8 cellular contexts compared by ENCODE assay signal in genomic region chr16:4371481-4372314, GRCh38. TPM values are rescaled to one million over a fixed set of nuclear protein-coding genes. Genes with fewer than 3 reads are reported as not detected.
DNase-seq lines count a peak whose midpoint lies in the region; ATAC-seq, FAIRE-seq and TF ChIP-seq lines count a peak whose summit lies in the region.

Gene VASN (plus strand): TSS chr16:4371848. CDS start chr16:4380878, 9,030 bp downstream.

- no peaks in the 10 kb centered on the region for H3K9me3 Mint-ChIP-seq in CD14-positive monocyte

- 3% methylated on average over 45 to 51 of the region's 86 CpGs for WGBS in GM23248 (ENCODE audit: low coverage in 1 of 2, low lambda C conversion rate in 2 of 2, missing lambda C conversion rate in 2 of 2), 2 experiments

- H3K36me3 Mint-ChIP-seq in CD14-positive monocyte = peaks cover 14 to 43% of the 10 kb centered on the region in 2 donors

- H3K4me1 ChIP-seq in GM23248 (ENCODE audit: insufficient read depth) (peaks cover 44% of the 10 kb centered on the region), neuron (ENCODE audit: insufficient read depth, low read length) (peaks cover 37% of the 10 kb centered on the region), stomach smooth muscle (ENCODE audit: control insufficient read depth, insufficient read depth, low read length) (peaks cover 59% of the 10 kb centered on the region)

- intact Hi-C loops in CD14-positive monocyte (cut with micrococcal nuclease) = no loop called here

- FAIRE-seq in frontal cortex (lab: Jason Lieb, UNC) = no peak

- no peaks in the 10 kb centered on the region for H3K27me3 ChIP-seq in GM23248 (replicated peaks; ENCODE audit: insufficient read depth)
- H3K27me3 ChIP-seq in neuron (ENCODE audit: insufficient read depth, low read length) = no peaks in the 10 kb centered on the region
- H3K27me3 ChIP-seq in stomach smooth muscle (ENCODE audit: control insufficient read depth in 1 of 2, insufficient read depth in 2 of 2, low read length in 2 of 2) = no peaks in the 10 kb centered on the region

- peak within 1 kb of the TSS; percentile 100 for H3K4me3 ChIP-seq in GM23248
- H3K4me3 ChIP-seq in neuron (ENCODE audit: low read length) = peak within 1 kb of the TSS; percentile 47
- peak within 1 kb of the TSS; percentile 74 to 78 for H3K4me3 ChIP-seq in stomach smooth muscle (ENCODE audit: low read length in 2 of 2)

- H3K4me3 Mint-ChIP-seq in CD14-positive monocyte = peak within 1 kb of the TSS; percentile 70 to 88

- H3K4me2 ChIP-seq in GM23248 (ENCODE audit: unreplicated experiment) = peak within 1 kb of the TSS; percentile 97

- H3F3A ChIP-seq in GM23248 (ENCODE audit: insufficient read depth) = peaks cover 42% of the 10 kb centered on the region

- H3K79me2 ChIP-seq in GM23248 (ENCODE audit: insufficient read depth) = peaks cover 49% of the 10 kb centered on the region

- in situ Hi-C loops in GM23248 (cut with MboI) = no loop called here

- H3K4me1 Mint-ChIP-seq in CD14-positive monocyte = peaks cover 25% of the 10 kb centered on the region

- H4K20me1 ChIP-seq in GM23248 (ENCODE audit: insufficient read depth) = no peaks in the 10 kb centered on the region

- ATAC-seq in GM19467 (IDR thresholded peaks at IDR 0.05; ENCODE audit: unreplicated experiment) = no peak

- DNase-seq in CD14-positive monocyte (ENCODE audit: low spot score) = no peak
- DNase-seq in GM23248 = peak; percentile 90
- peak; percentile 68 for DNase-seq in RPMI7951 (ENCODE audit: low read depth)
- peak; percentile 57 for DNase-seq in activated gamma-delta T cell treated with anti-CD3 and anti-CD28 coated beads, Interleukin-2, amount 50 U/mL, for 16 hours (ENCODE audit: low read depth)
- DNase-seq in frontal cortex (ENCODE audit: low spot score in 2 of 2) = peak; percentile 90 to 98

- peak within 1 kb of the TSS; percentile 99 for H3K9ac ChIP-seq in GM23248
- H3K9ac ChIP-seq in stomach smooth muscle (ENCODE audit: low read length in 2 of 2) = peak within 1 kb of the TSS; percentile 44 to 47

- no peaks in the 10 kb centered on the region for H3K9me2 ChIP-seq in GM23248 (ENCODE audit: insufficient read depth)

- H3K27ac ChIP-seq in GM23248 = peak within 1 kb of the TSS; percentile 100
- peak within 1 kb of the TSS; percentile 69 for H3K27ac ChIP-seq in stomach smooth muscle (ENCODE audit: low read length)

- H3K27ac Mint-ChIP-seq in CD14-positive monocyte = peak within 1 kb of the TSS in 2 of 7 donors; percentile 13 to 20

- TF ChIP-seq CTCF in CD14-positive monocyte (IDR thresholded peaks at IDR 0.05) = no peak

- peaks cover 1 to 3% (median 2%) of the 10 kb centered on the region in 3 donors for H3K27me3 Mint-ChIP-seq in CD14-positive monocyte (ENCODE audit: low read depth in 3 of 3)

- H3K36me3 ChIP-seq in GM23248 (ENCODE audit: low read depth) = no peaks in the 10 kb centered on the region
- no peaks in the 10 kb centered on the region for H3K36me3 ChIP-seq in neuron (ENCODE audit: insufficient read depth, low read length)
- H3K36me3 ChIP-seq in stomach smooth muscle (ENCODE audit: control insufficient read depth in 2 of 2, insufficient read depth in 2 of 2, low read length in 2 of 2) = peaks cover 0 to 2% of the 10 kb centered on the region in 2 donors

- H2AFZ ChIP-seq in GM23248 = no peak within 1 kb of the TSS
- H2AFZ ChIP-seq in neuron (ENCODE audit: low read depth, low read length) = no peak within 1 kb of the TSS

- H3K9me3 ChIP-seq in GM23248 (ENCODE audit: low read depth) (no peaks in the 10 kb centered on the region), neuron (ENCODE audit: low read length) (no peaks in the 10 kb centered on the region), stomach smooth muscle (ENCODE audit: control insufficient read depth in 2 of 2, low read length in 2 of 2) (no peaks in the 10 kb centered on the region)

RNA-seq across cellular contexts. Expression of gene VASN, which starts in this region (rescaled TPM):
- not detected for polyA plus RNA-seq in CD14-positive monocyte
- 223 and 234 TPM in 2 replicates for total RNA-seq in GM23248 (2014; rRNA removed; shearing (Covaris generic))
- 160 and 169 TPM in 2 replicates for polyA plus RNA-seq in GM23248 (2016; fragmentation: Nextera tagmentation; extraction: Ambion mirVana)
- 23.1 and 28.3 TPM in 2 replicates for total RNA-seq in RPMI7951 (2014; rRNA removed; shearing (Covaris generic))
- 1.6 TPM for total RNA-seq in frontal cortex

Comparison
In these comparisons a context has a peak if more than half of its experiments do, and no peak if none do; other contexts are left out.
1. RNA of gene VASN (polyA plus RNA-seq): 160 to 169 TPM in GM23248; not detected in CD14-positive monocyte; every median in the first group is over 100 times any median in the second.
2. H3K4me3 ChIP-seq: peak in every context shown above with its lines; median percentile 100 in GM23248; 76 in stomach smooth muscle; 47 in neuron.